ENCODE assay signal across 12 cellular contexts in the genomic region with DNA sequence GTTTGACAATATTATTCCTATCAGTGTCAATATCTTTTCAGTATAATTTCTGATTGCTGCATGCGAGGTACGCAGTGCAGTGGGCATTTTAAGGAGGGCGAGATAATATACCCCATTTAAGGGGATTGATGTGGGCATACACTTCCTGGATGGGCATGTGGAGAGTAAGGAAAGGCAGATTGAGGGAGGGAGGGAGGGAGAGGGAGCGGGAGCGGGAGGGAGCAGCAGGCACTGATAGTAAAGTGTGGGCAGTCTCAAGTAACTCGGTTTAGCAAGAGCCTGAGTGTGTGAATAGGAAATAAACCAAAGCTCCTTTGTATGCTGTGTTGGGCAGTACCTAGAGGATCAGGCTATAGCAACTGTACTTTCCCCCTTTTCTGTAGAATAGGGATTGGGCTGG. TPM values are rescaled to one million over a fixed set of nuclear protein-coding genes. Genes with fewer than 3 reads are reported as not detected.
DNase-seq lines count a peak whose midpoint lies in the region; TF ChIP-seq lines count a peak whose summit lies in the region.
"Had no signal": no experiment of that assay in that cellular context is flagged by ENCODE, and none has a peak within 500 bp of the region (broad histone marks: within the 10 kb centered on the region; RNA-seq: fewer than 3 reads in every experiment).

No MANE protein-coding gene starts in this region.

- no peaks in the 10 kb centered on the region for H3K36me3 ChIP-seq in CD4-positive, alpha-beta memory T cell (ENCODE audit: insufficient read depth, low read length)
- H3K36me3 ChIP-seq in HEK293 (ENCODE audit: control insufficient read depth in 2 of 2, insufficient read depth in 1 of 2, low read length in 2 of 2) (peaks cover 0 to 17% of the 10 kb centered on the region in 2 experiments; a peak in 1 of 3 replicates), colonic mucosa (no peaks in the 10 kb centered on the region), MM.1S (replicated peaks; ENCODE audit: insufficient read depth, low read length) (no peaks in the 10 kb centered on the region)
- H3K36me3 ChIP-seq: neutrophil, upper lobe of left lung had no signal

- CTCF ChIA-PET in CD4-positive, alpha-beta memory T cell (lab: Charles Lee; ENCODE audit: partially characterized antibody), result no interaction called here
- CTCF ChIA-PET in HEK293 (lab: Yijun Ruan, JAX), result interaction anchor here (1.5 kb wide), 1 partner anchor 62 kb away, joined by 5 read pairs; no protein-coding TSS in a partner anchor

- no peak for DNase-seq in CD4-positive, alpha-beta memory T cell
- DNase-seq in colonic mucosa (peak; percentile 23), mucosa of gallbladder (ENCODE audit: low spot score) (peak; percentile 7), COR-L47 (lab: John Stamatoyannopoulos, UW) (no peak), MM.1S (no peak), NCI-H2171 (lab: John Stamatoyannopoulos, UW) (no peak)
- no peak for DNase-seq in stimulated activated CD4-positive, alpha-beta T cell treated with anti-CD3 and anti-CD28 coated beads, Interleukin-2, amount 100 ng/mL, for 48 hours
- DNase-seq: activated T-cell treated with anti-CD3 and anti-CD28 coated beads, Interleukin-2, amount 50 U/mL, for 4 hours; T-helper 9 cell had no signal

- no peaks in the 10 kb centered on the region for H3K9me2 ChIP-seq in MM.1S (replicated peaks; ENCODE audit: insufficient read depth, low read length)

- H3F3A ChIP-seq in MM.1S (ENCODE audit: insufficient read depth, low read length), result no peaks in the 10 kb centered on the region

- no peaks in the 10 kb centered on the region for H3K9me3 Mint-ChIP-seq in CD4-positive, alpha-beta memory T cell
- H3K9me3 Mint-ChIP-seq: activated T-cell treated with anti-CD3 and anti-CD28 coated beads, Interleukin-2, amount 50 U/mL, for 4 hours had no signal

- H3K27me3 ChIP-seq in CD4-positive, alpha-beta memory T cell (ENCODE audit: insufficient read depth, low read length), result no peaks in the 10 kb centered on the region
- no peaks in the 10 kb centered on the region for H3K27me3 ChIP-seq in colonic mucosa
- no peaks in the 10 kb centered on the region for H3K27me3 ChIP-seq in MM.1S (replicated peaks; ENCODE audit: insufficient read depth, low read length)
- H3K27me3 ChIP-seq: neutrophil, upper lobe of left lung had no signal

- H4K20me1 ChIP-seq in MM.1S (ENCODE audit: insufficient read depth, low read length), result peaks cover 6% of the 10 kb centered on the region; the same call in 1 of the 2 replicates

- POLR2A ChIA-PET in CD4-positive, alpha-beta memory T cell (lab: Charles Lee; ENCODE audit: partially characterized antibody), result no interaction called here
- POLR2A ChIA-PET in HEK293 (lab: Yijun Ruan, JAX), result interaction anchor here (0.6 kb wide), 1 partner anchor 579 kb away, joined by 6 read pairs; no protein-coding TSS in a partner anchor

- peak overlapping the region in 1 of 7 donors; percentile 8 for H3K27ac Mint-ChIP-seq in CD4-positive, alpha-beta memory T cell

- H3K4me1 ChIP-seq in CD4-positive, alpha-beta memory T cell (ENCODE audit: insufficient read depth, low read length), result peaks cover 73% of the 10 kb centered on the region
- peaks cover 24% of the 10 kb centered on the region for H3K4me1 ChIP-seq in HEK293 (ENCODE audit: control insufficient read depth, insufficient read depth, low read length)
- H3K4me1 ChIP-seq in colonic mucosa, result no peaks in the 10 kb centered on the region
- H3K4me1 ChIP-seq in MM.1S (ENCODE audit: low read length), result no peaks in the 10 kb centered on the region

- peaks cover 49 to 82% (median 65%) of the 10 kb centered on the region in 4 donors for H3K4me1 Mint-ChIP-seq in CD4-positive, alpha-beta memory T cell

- no peak overlapping the region for H2AFZ ChIP-seq in MM.1S (ENCODE audit: low read length)

- intact Hi-C loops in CD4-positive, alpha-beta memory T cell (cut with micrococcal nuclease), result no loop called here
- intact Hi-C loops in colonic mucosa (cut with DNase I), result no loop called here

- H3K36me3 Mint-ChIP-seq in CD4-positive, alpha-beta memory T cell, result peaks cover 0 to 15% of the 10 kb centered on the region in 2 donors

- peaks cover 96% of the 10 kb centered on the region for H3K79me2 ChIP-seq in MM.1S (ENCODE audit: low read length)

- no peak overlapping the region for H3K4me2 ChIP-seq in MM.1S (ENCODE audit: low read depth, low read length)

- H3K9ac ChIP-seq in colonic mucosa (ENCODE audit: low read depth in 2 of 2, low read length in 2 of 2) (no peak overlapping the region), MM.1S (ENCODE audit: low read length) (no peak overlapping the region)

- peak overlapping the region in 6 of 8 donors; percentile 9 to 76 (median 33) for H3K4me3 Mint-ChIP-seq in CD4-positive, alpha-beta memory T cell
- H3K4me3 Mint-ChIP-seq: activated T-cell treated with anti-CD3 and anti-CD28 coated beads, Interleukin-2, amount 50 U/mL, for 4 hours had no signal

- H3K4me3 ChIP-seq in CD4-positive, alpha-beta memory T cell (ENCODE audit: low read length in 2 of 2), result no peak overlapping the region
- H3K4me3 ChIP-seq in HEK293 (ENCODE audit: low read depth, low read length), result no peak overlapping the region
- no peak overlapping the region for H3K4me3 ChIP-seq in colonic mucosa
- H3K4me3 ChIP-seq in MM.1S (ENCODE audit: low read length), result no peak overlapping the region
- H3K4me3 ChIP-seq: upper lobe of left lung had no signal

- H3K9me3 ChIP-seq in CD4-positive, alpha-beta memory T cell (ENCODE audit: control insufficient read depth in 1 of 2, low read length in 2 of 2), result no peaks in the 10 kb centered on the region
- H3K9me3 ChIP-seq in HEK293 (ENCODE audit: control insufficient read depth, insufficient read depth, low read depth, low read length) (no peaks in the 10 kb centered on the region), colonic mucosa (no peaks in the 10 kb centered on the region), MM.1S (replicated peaks; ENCODE audit: insufficient read depth, low read length) (no peaks in the 10 kb centered on the region)
- H3K9me3 ChIP-seq: neutrophil, upper lobe of left lung had no signal

- no peak overlapping the region for H3K27ac ChIP-seq in CD4-positive, alpha-beta memory T cell (ENCODE audit: low read depth, low read length)
- no peak overlapping the region for H3K27ac ChIP-seq in HEK293 (ENCODE audit: extremely low read depth, low read depth, low read length)
- no peak overlapping the region for H3K27ac ChIP-seq in colonic mucosa
- no peak overlapping the region for H3K27ac ChIP-seq in MM.1S (ENCODE audit: low read length)
- H3K27ac ChIP-seq: neutrophil, upper lobe of left lung had no signal

- no peak for TF ChIP-seq CTCF in HEK293 (tag by site-specific recombination; IDR thresholded peaks at IDR 0.05)
- TF ChIP-seq CTCF in colonic mucosa (IDR thresholded peaks at IDR 0.05), result no peak
- no peak for TF ChIP-seq CTCF in MM.1S (IDR thresholded peaks at IDR 0.05; ENCODE audit: low read length)

- H3K27me3 Mint-ChIP-seq in CD4-positive, alpha-beta memory T cell, result no peaks in the 10 kb centered on the region

TF ChIP-seq in HEK293, 187 proteins besides CTCF, POLR2A, EP300 and RAD21 (continues in another document):
- no peak for TF ChIP-seq ZBTB11 (tag by site-specific recombination; conservative IDR thresholded peaks at IDR 0.05; ENCODE audit: low read depth)
- no peak for TF ChIP-seq REST (tag by site-specific recombination; IDR thresholded peaks at IDR 0.05)

RNA-seq across cellular contexts. Expression of gene BPTF, which starts 5.1 kb away (rescaled TPM):
- 100 to 1,000 TPM; 182 to 187 TPM for total RNA-seq in CD4-positive, alpha-beta memory T cell
- 10 to 100 TPM in 1 of 2 donors, 1 to 10 TPM in 1; 2.4 to 29.6 TPM for polyA plus RNA-seq in CD4-positive, alpha-beta memory T cell
- total RNA-seq in colonic mucosa (10 to 100 TPM; 61.3 to 77.9 TPM), mucosa of gallbladder (107 TPM)

Comparison
In these comparisons a context has a peak if more than half of its experiments do, and no peak if none do; other contexts are left out.
1. DNase-seq: peak in colonic mucosa (single experiment) and mucosa of gallbladder (single experiment); none in CD4-positive, alpha-beta memory T cell (0 of 5), stimulated activated CD4-positive, alpha-beta T cell treated with anti-CD3 and anti-CD28 coated beads, Interleukin-2, amount 100 ng/mL, for 48 hours (0 of 2), COR-L47 (single experiment), MM.1S (single experiment) and NCI-H2171 (single experiment).